ENCODE assay signal across 8 cellular contexts in genomic region chr22:37196539-37197450, GRCh38. TPM values are rescaled to one million over a fixed set of nuclear protein-coding genes. Genes with fewer than 3 reads are reported as not detected.
A peak's percentile ranks its signal among the peaks of the same experiment; 100 is the strongest.
DNase-seq lines count a peak whose midpoint lies in the region; ATAC-seq and TF ChIP-seq lines count a peak whose summit lies in the region.

No MANE protein-coding gene starts in this region.

- peak overlapping the region; percentile 93 for H3K4me3 Mint-ChIP-seq in activated CD4-positive, alpha-beta T cell treated with anti-CD3 and anti-CD28 coated beads, Interleukin-2, amount 10 ng/mL, durations not matched to agents 24 days and 14 days

- H3K9me3 Mint-ChIP-seq in activated CD4-positive, alpha-beta T cell treated with anti-CD3 and anti-CD28 coated beads, Interleukin-2, amount 10 ng/mL, durations not matched to agents 24 days and 14 days: no peaks in the 10 kb centered on the region

- no peaks in the 10 kb centered on the region for H3K27me3 Mint-ChIP-seq in activated CD4-positive, alpha-beta T cell treated with anti-CD3 and anti-CD28 coated beads, Interleukin-2, amount 10 ng/mL, durations not matched to agents 24 days and 14 days

- peaks cover 47% of the 10 kb centered on the region for H3K4me1 Mint-ChIP-seq in activated CD4-positive, alpha-beta T cell treated with anti-CD3 and anti-CD28 coated beads, Interleukin-2, amount 10 ng/mL, durations not matched to agents 24 days and 14 days

- ATAC-seq in HG02852 (IDR thresholded peaks at IDR 0.05; ENCODE audit: unreplicated experiment): no peak

- DNase-seq in activated CD4-positive, alpha-beta T cell treated with anti-CD3 and anti-CD28 coated beads, Interleukin-2, amount 10 ng/mL, durations not matched to agents 24 days and 14 days: no peak
- no peak for DNase-seq in activated CD4-positive, alpha-beta T cell treated with anti-CD3 and anti-CD28 coated beads, Interleukin-2, amount 50 U/mL, for 1 hour
- DNase-seq in astrocyte of the hippocampus (ENCODE audit: low read depth, low spot score): peak; percentile 91
- peak; percentile 78 for DNase-seq in islet precursor cell
- peak in 36 of 49 donors; percentile 6 to 92 (median 48) for DNase-seq in substantia nigra (lab: John Stamatoyannopoulos, UW)
- DNase-seq in GM13977 (ENCODE audit: low spot score): no peak
- DNase-seq in NCI-H1436 (lab: John Stamatoyannopoulos, UW): no peak

- H3K36me3 Mint-ChIP-seq in activated CD4-positive, alpha-beta T cell treated with anti-CD3 and anti-CD28 coated beads, Interleukin-2, amount 10 ng/mL, durations not matched to agents 24 days and 14 days (ENCODE audit: low read depth): peaks cover 3% of the 10 kb centered on the region

- H3K27ac ChIP-seq in substantia nigra (ENCODE audit: low read depth, low read length, poor library complexity, severe bottlenecking): peak overlapping the region; percentile 92

- H3K27ac Mint-ChIP-seq in activated CD4-positive, alpha-beta T cell treated with anti-CD3 and anti-CD28 coated beads, Interleukin-2, amount 10 ng/mL, durations not matched to agents 24 days and 14 days: no peak overlapping the region

- TF ChIP-seq CTCF in GM13977 (IDR thresholded peaks at IDR 0.05; ENCODE audit: extremely low read depth, insufficient read depth, missing control alignments): no peak

- in situ Hi-C loops in GM13977 (cut with MboI; ENCODE audit: low pct_unique_long_range_greater_than_20kb, low sequenced_read_pairs, unreplicated experiment): no loop called here

- intact Hi-C loops in activated CD4-positive, alpha-beta T cell treated with anti-CD3 and anti-CD28 coated beads, Interleukin-2, amount 10 ng/mL, durations not matched to agents 24 days and 14 days (cut with micrococcal nuclease): loop anchor here (5.0 to 10.0 kb wide), 2 partner anchors 152 to 219 kb away; no protein-coding TSS in a partner anchor

RNA-seq across cellular contexts. Expression of gene C1QTNF6, which starts 8.7 kb away (rescaled TPM):
- total RNA-seq in activated CD4-positive, alpha-beta T cell treated with anti-CD3 and anti-CD28 coated beads, Interleukin-2, amount 10 ng/mL, durations not matched to agents 24 days and 14 days: 6.0 and 6.9 TPM in 2 replicates

RNA-seq across cellular contexts. Expression of gene SSTR3, which starts 15.5 kb away (rescaled TPM):
- total RNA-seq in activated CD4-positive, alpha-beta T cell treated with anti-CD3 and anti-CD28 coated beads, Interleukin-2, amount 10 ng/mL, durations not matched to agents 24 days and 14 days: 3.5 and 4.0 TPM in 2 replicates

RNA-seq across cellular contexts. Expression of gene IL2RB, which starts 47.1 kb away (rescaled TPM):
- 288 and 296 TPM in 2 replicates for total RNA-seq in activated CD4-positive, alpha-beta T cell treated with anti-CD3 and anti-CD28 coated beads, Interleukin-2, amount 10 ng/mL, durations not matched to agents 24 days and 14 days

RNA-seq across cellular contexts. Expression of gene RAC2, which starts 47.3 kb away (rescaled TPM):
- 519 and 540 TPM in 2 replicates for total RNA-seq in activated CD4-positive, alpha-beta T cell treated with anti-CD3 and anti-CD28 coated beads, Interleukin-2, amount 10 ng/mL, durations not matched to agents 24 days and 14 days

Comparison
In these comparisons a context has a peak if more than half of its experiments do, and no peak if none do; other contexts are left out.
1. DNase-seq: peak in astrocyte of the hippocampus (single experiment), islet precursor cell (single experiment) and substantia nigra (36 of 49); none in activated CD4-positive, alpha-beta T cell treated with anti-CD3 and anti-CD28 coated beads, Interleukin-2, amount 10 ng/mL, durations not matched to agents 24 days and 14 days (single experiment), activated CD4-positive, alpha-beta T cell treated with anti-CD3 and anti-CD28 coated beads, Interleukin-2, amount 50 U/mL, for 1 hour (single experiment), GM13977 (single experiment) and NCI-H1436 (single experiment).